29 cellular contexts compared by ENCODE assay signal in the genomic region with DNA sequence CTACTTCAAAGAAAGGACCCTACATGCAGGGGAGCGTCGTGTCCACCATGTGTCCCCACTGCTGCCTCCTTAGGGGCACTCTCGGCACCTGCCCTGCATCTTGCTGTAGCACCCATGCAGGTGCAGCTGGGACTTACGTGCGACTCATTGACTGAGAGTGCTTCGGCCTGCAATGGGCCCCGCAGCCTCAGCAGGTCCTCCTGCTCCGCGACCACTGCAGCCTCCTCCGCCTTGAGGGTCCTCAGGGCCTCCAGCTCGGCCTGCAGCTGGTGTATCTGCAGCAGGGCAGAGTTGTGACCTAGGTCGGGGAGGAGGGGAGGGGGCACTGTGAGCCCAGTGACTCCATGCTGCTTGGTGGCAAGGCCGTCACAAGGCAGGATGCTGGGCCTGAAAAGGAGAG. TPM values are rescaled to one million over a fixed set of nuclear protein-coding genes. Genes with fewer than 3 reads are reported as not detected.
"Had no signal": no experiment of that assay in that cellular context is flagged by ENCODE, and none has a peak within 500 bp of the region (broad histone marks: within the 10 kb centered on the region; RNA-seq: fewer than 3 reads in every experiment).

No MANE protein-coding gene starts in this region.

- H3K4me3 ChIP-seq: body of pancreas, colonic mucosa had no signal

- H3K27me3 Mint-ChIP-seq: activated CD4-positive, alpha-beta memory T cell treated with anti-CD3 and anti-CD28 coated beads for 36 hours; activated CD4-positive, alpha-beta T cell treated with anti-CD3 and anti-CD28 coated beads for 36 hours; activated CD4-positive, alpha-beta T cell treated with anti-CD3 and anti-CD28 coated beads, Interleukin-2, amount 10 ng/mL, durations not matched to agents 24 days and 14 days; activated CD8-positive, alpha-beta memory T cell treated with anti-CD3 and anti-CD28 coated beads, Interleukin-2, amount 10 ng/mL, durations not matched to agents 7 days and 5 days; activated naive CD4-positive, alpha-beta T cell treated with anti-CD3 and anti-CD28 coated beads, Interleukin-2, amount 10 ng/mL, durations not matched to agents 7 days and 5 days; activated naive CD8-positive, alpha-beta T cell treated with anti-CD3 and anti-CD28 coated beads, Interleukin-2, amount 10 ng/mL, durations not matched to agents 7 days and 5 days had no signal

- H3K9me3 Mint-ChIP-seq: activated CD4-positive, alpha-beta memory T cell treated with anti-CD3 and anti-CD28 coated beads for 36 hours; activated CD4-positive, alpha-beta T cell treated with anti-CD3 and anti-CD28 coated beads, Interleukin-2, amount 10 ng/mL, durations not matched to agents 24 days and 14 days; activated naive CD4-positive, alpha-beta T cell treated with anti-CD3 and anti-CD28 coated beads, Interleukin-2, amount 10 ng/mL, durations not matched to agents 7 days and 5 days; activated naive CD4-positive, alpha-beta T cell treated with anti-CD3 and anti-CD28 coated beads, Interleukin-2, amount 50 U/mL, for 72 hours; activated naive CD8-positive, alpha-beta T cell treated with anti-CD3 and anti-CD28 coated beads, Interleukin-2, amount 10 ng/mL, durations not matched to agents 7 days and 5 days; activated T-cell treated with anti-CD3 and anti-CD28 coated beads, Interleukin-2, amount 50 U/mL, for 72 hours; endodermal cell had no signal

- H3K27ac ChIP-seq: body of pancreas, colonic mucosa had no signal

- H3K4me1 Mint-ChIP-seq: activated CD4-positive, alpha-beta T cell treated with anti-CD3 and anti-CD28 coated beads for 36 hours; activated CD4-positive, alpha-beta T cell treated with anti-CD3 and anti-CD28 coated beads, Interleukin-2, amount 10 ng/mL, durations not matched to agents 24 days and 14 days; activated CD8-positive, alpha-beta memory T cell treated with anti-CD3 and anti-CD28 coated beads, Interleukin-2, amount 10 ng/mL, durations not matched to agents 7 days and 5 days; activated naive CD4-positive, alpha-beta T cell treated with anti-CD3 and anti-CD28 coated beads, Interleukin-2, amount 10 ng/mL, durations not matched to agents 7 days and 5 days; activated naive CD8-positive, alpha-beta T cell treated with anti-CD3 and anti-CD28 coated beads, Interleukin-2, amount 10 ng/mL, durations not matched to agents 7 days and 5 days had no signal

- DNase-seq: activated CD4-positive, alpha-beta memory T cell treated with anti-CD3 and anti-CD28 coated beads for 36 hours; activated CD4-positive, alpha-beta T cell treated with anti-CD3 and anti-CD28 coated beads for 36 hours; activated CD4-positive, alpha-beta T cell treated with anti-CD3 and anti-CD28 coated beads, Interleukin-2, amount 10 ng/mL, durations not matched to agents 24 days and 14 days; activated CD4-positive, CD25-positive, alpha-beta regulatory T cell; activated CD4-positive, CD25-positive, alpha-beta regulatory T cell treated with anti-CD3 and anti-CD28 coated beads, Interleukin-2, amount 50 U/mL, for 72 hours; activated CD8-positive, alpha-beta memory T cell treated with anti-CD3 and anti-CD28 coated beads, Interleukin-2, amount 10 ng/mL, durations not matched to agents 7 days and 5 days; activated CD8-positive, alpha-beta memory T cell treated with anti-CD3 and anti-CD28 coated beads, Interleukin-2, amount 50 U/mL, for 4 hours; activated CD8-positive, alpha-beta T cell treated with anti-CD3 and anti-CD28 coated beads, Interleukin-2, amount 10 ng/mL, durations not matched to agents 7 days and 5 days; activated gamma-delta T cell; activated naive CD4-positive, alpha-beta T cell; activated naive CD4-positive, alpha-beta T cell treated with anti-CD3 and anti-CD28 coated beads, Interleukin-2, amount 10 ng/mL, durations not matched to agents 7 days and 5 days; activated naive CD8-positive, alpha-beta T cell treated with anti-CD3 and anti-CD28 coated beads, Interleukin-2, amount 10 ng/mL, durations not matched to agents 7 days and 5 days; activated T-cell treated with anti-CD3 and anti-CD28 coated beads, Interleukin-2, amount 50 U/mL, for 1 hour; activated T-cell treated with anti-CD3 and anti-CD28 coated beads, Interleukin-2, amount 50 U/mL, for 72 hours; aorta; body of pancreas; caudate nucleus; colonic mucosa; effector CD8-positive, alpha-beta T cell; endodermal cell; foreskin fibroblast; T-helper 2 cell had no signal

- H3K4me1 ChIP-seq: body of pancreas, colonic mucosa had no signal

- ATAC-seq: activated CD4-positive, alpha-beta T cell treated with anti-CD3 and anti-CD28 coated beads for 36 hours; activated CD8-positive, alpha-beta memory T cell treated with anti-CD3 and anti-CD28 coated beads, Interleukin-2, amount 10 ng/mL, durations not matched to agents 7 days and 5 days; activated CD8-positive, alpha-beta T cell treated with anti-CD3 and anti-CD28 coated beads, Interleukin-2, amount 10 ng/mL, durations not matched to agents 7 days and 5 days; activated naive CD4-positive, alpha-beta T cell treated with anti-CD3 and anti-CD28 coated beads, Interleukin-2, amount 50 U/mL, for 72 hours; activated T-cell treated with anti-CD3 and anti-CD28 coated beads, Interleukin-2, amount 50 U/mL, for 72 hours; body of pancreas; esophagus mucosa had no signal

- H3K4me3 Mint-ChIP-seq: activated CD4-positive, alpha-beta memory T cell treated with anti-CD3 and anti-CD28 coated beads for 36 hours; activated CD4-positive, alpha-beta T cell treated with anti-CD3 and anti-CD28 coated beads for 36 hours; activated CD4-positive, alpha-beta T cell treated with anti-CD3 and anti-CD28 coated beads, Interleukin-2, amount 10 ng/mL, durations not matched to agents 24 days and 14 days; activated CD8-positive, alpha-beta memory T cell treated with anti-CD3 and anti-CD28 coated beads, Interleukin-2, amount 10 ng/mL, durations not matched to agents 7 days and 5 days; activated CD8-positive, alpha-beta T cell treated with anti-CD3 and anti-CD28 coated beads, Interleukin-2, amount 10 ng/mL, durations not matched to agents 7 days and 5 days; activated naive CD4-positive, alpha-beta T cell treated with anti-CD3 and anti-CD28 coated beads, Interleukin-2, amount 10 ng/mL, durations not matched to agents 7 days and 5 days; activated naive CD8-positive, alpha-beta T cell treated with anti-CD3 and anti-CD28 coated beads, Interleukin-2, amount 10 ng/mL, durations not matched to agents 7 days and 5 days; activated T-cell treated with anti-CD3 and anti-CD28 coated beads, Interleukin-2, amount 50 U/mL, for 72 hours; endodermal cell had no signal

- H3K27me3 ChIP-seq: body of pancreas, colonic mucosa had no signal

- H3K9me3 ChIP-seq: body of pancreas, colonic mucosa had no signal

RNA-seq across cellular contexts. Expression of a gene that starts 35.7 kb away (rescaled TPM):
- total RNA-seq: activated CD4-positive, alpha-beta memory T cell treated with anti-CD3 and anti-CD28 coated beads for 36 hours; activated CD4-positive, alpha-beta T cell treated with anti-CD3 and anti-CD28 coated beads for 36 hours; activated CD4-positive, alpha-beta T cell treated with anti-CD3 and anti-CD28 coated beads, Interleukin-2, amount 10 ng/mL, durations not matched to agents 24 days and 14 days; activated CD8-positive, alpha-beta memory T cell treated with anti-CD3 and anti-CD28 coated beads for 36 hours; activated CD8-positive, alpha-beta memory T cell treated with anti-CD3 and anti-CD28 coated beads, Interleukin-2, amount 10 ng/mL, durations not matched to agents 7 days and 5 days; activated CD8-positive, alpha-beta T cell treated with anti-CD3 and anti-CD28 coated beads, Interleukin-2, amount 10 ng/mL, durations not matched to agents 7 days and 5 days; activated naive CD4-positive, alpha-beta T cell treated with anti-CD3 and anti-CD28 coated beads, Interleukin-2, amount 50 U/mL, for 72 hours; activated naive CD8-positive, alpha-beta T cell treated with anti-CD3 and anti-CD28 coated beads, Interleukin-2, amount 10 ng/mL, durations not matched to agents 7 days and 5 days; activated T-cell treated with anti-CD3 and anti-CD28 coated beads, Interleukin-2, amount 50 U/mL, for 72 hours; aorta; colonic mucosa; dermis microvascular lymphatic vessel endothelial cell; endodermal cell; epithelial cell of proximal tubule; esophagus mucosa; frontal cortex; T-helper 1 cell treated with Interleukin-12 subunit alpha and Interleukin-12 subunit beta and Interleukin-4 antibody, amounts not matched to agents 30 ng/mL and 1 ng/mL, for 36 hours had no signal
